Comparison of ENCODE assay signal across 8 cellular contexts in the genomic region with DNA sequence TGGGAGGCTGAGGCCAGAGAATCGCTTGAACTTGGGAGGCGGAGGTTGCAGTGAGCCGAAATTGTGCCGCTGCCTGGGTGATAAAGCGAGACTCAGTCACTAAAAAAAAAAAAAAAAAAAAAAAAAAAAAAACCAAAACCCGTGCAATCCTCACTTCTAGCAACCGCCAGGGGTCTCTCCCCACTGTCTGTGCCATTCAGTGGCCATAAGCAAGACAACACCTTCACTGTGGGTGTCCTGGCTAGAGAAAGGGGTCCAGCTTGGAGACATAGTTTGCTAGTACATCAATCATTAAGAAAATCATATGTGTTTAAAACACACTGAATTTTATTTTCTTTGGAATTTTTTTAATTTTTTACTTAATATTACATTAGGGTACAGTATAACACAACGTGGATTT.
DNase-seq lines count a peak whose midpoint lies in the region; ATAC-seq and TF ChIP-seq lines count a peak whose summit lies in the region.

No MANE protein-coding gene starts in this region.

- H3K9ac ChIP-seq in HCT116 (ENCODE audit: low read length) (no peak overlapping the region), SU-DHL-6 (ENCODE audit: low read length) (no peak overlapping the region), mammary epithelial cell (ENCODE audit: insufficient read depth, low read length) (no peak overlapping the region)

- H3K9me2 ChIP-seq in HCT116 (ENCODE audit: insufficient read depth) (no peaks in the 10 kb centered on the region), SU-DHL-6 (replicated peaks; ENCODE audit: insufficient read depth, low read length) (no peaks in the 10 kb centered on the region)

- 3% methylated on average over 3 of the region's 8 CpGs for WGBS in mammary epithelial cell (ENCODE audit: low coverage, missing lambda C conversion rate)

- dilution Hi-C loops in mammary epithelial cell (cut with HindIII; ENCODE audit: low sequenced_read_pairs): no loop called here

- BruUV-seq in HCT116 (replicated peaks; lab: Mats Ljungman, UMichigan): no TSS peak
- BruUV-seq in mammary epithelial cell (replicated peaks; lab: Mats Ljungman, UMichigan): no TSS peak

- in situ Hi-C loops in mammary epithelial cell (cut with MboI; ENCODE audit: low sequenced_read_pairs in 2 of 2): no loop called here

- no peaks in the 10 kb centered on the region for H4K20me1 ChIP-seq in HCT116 (ENCODE audit: insufficient read depth)
- H4K20me1 ChIP-seq in SU-DHL-6 (ENCODE audit: low read depth, low read length): no peaks in the 10 kb centered on the region
- no peaks in the 10 kb centered on the region for H4K20me1 ChIP-seq in mammary epithelial cell (ENCODE audit: insufficient read depth, low read length)

- H3K4me3 ChIP-seq in HCT116 (replicated peaks in 1 of 2; ENCODE audit: low read depth in 1 of 2, low read length in 2 of 2) (peak overlapping the region; percentile 12 to 27; a peak in 2 of 4 replicates), SU-DHL-6 (ENCODE audit: insufficient read depth, low read length, poor library complexity, severe bottlenecking) (no peak overlapping the region), mammary epithelial cell (replicated peaks in 1 of 3; ENCODE audit: insufficient read depth in 1 of 3, low read depth in 2 of 3, low read length in 3 of 3) (no peak overlapping the region)

- H3K79me2 ChIP-seq in HCT116 (ENCODE audit: insufficient read depth, low read length) (no peaks in the 10 kb centered on the region), SU-DHL-6 (ENCODE audit: insufficient read depth, low read length) (no peaks in the 10 kb centered on the region), mammary epithelial cell (ENCODE audit: insufficient read depth, low read length) (no peaks in the 10 kb centered on the region)

- H3K4me2 ChIP-seq in HCT116 (ENCODE audit: low read length): peak overlapping the region; percentile 66
- H3K4me2 ChIP-seq in SU-DHL-6 (ENCODE audit: low read depth, low read length, poor library complexity, severe bottlenecking): peak overlapping the region; percentile 28
- no peak overlapping the region for H3K4me2 ChIP-seq in mammary epithelial cell (ENCODE audit: insufficient read depth, low read depth, low read length)

- intact Hi-C loops in HCT116 (cut with micrococcal nuclease) (loop anchor here (2.0 kb wide), 1 partner anchor 86 kb away; no protein-coding TSS in a partner anchor), mammary epithelial cell (cut with micrococcal nuclease) (no loop called here)

- ATAC-seq in HCT116: peak; percentile 77

- RAD21 ChIA-PET in HCT116 (lab: Charles Lee; ENCODE audit: low non-redundant PET in 1 of 2, low total read pairs in 2 of 2, uncharacterized antibody in 2 of 2, unreplicated experiment in 2 of 2): interaction anchor here (0.7 to 0.8 kb wide), 4 partner anchors 39 to 392 kb away, joined by 3 to 5 read pairs (median 4); no protein-coding TSS in a partner anchor

- H3K27ac ChIP-seq in HCT116 (ENCODE audit: low read depth, low read length) (no peak overlapping the region), SU-DHL-6 (ENCODE audit: low read depth, low read length) (no peak overlapping the region), mammary epithelial cell (ENCODE audit: insufficient read depth, low read depth, low read length) (no peak overlapping the region)

- TF ChIP-seq RAD21 in HCT116 (IDR thresholded peaks at IDR 0.05; ENCODE audit: low read depth): peak; percentile 25; the same call in 1 of the 2 replicates

- H2AFZ ChIP-seq in HCT116 (ENCODE audit: low read depth, low read length, poor library complexity, severe bottlenecking) (peak overlapping the region; percentile 87), SU-DHL-6 (ENCODE audit: low read depth, low read length, severe bottlenecking) (no peak overlapping the region), mammary epithelial cell (ENCODE audit: low read depth, low read length) (no peak overlapping the region)

- H3K4me1 ChIP-seq in HCT116 (ENCODE audit: control insufficient read depth in 1 of 2, insufficient read depth in 2 of 2, low read length in 2 of 2) (0 out of 4 replicates have a peak, but pooled peaks cover 0 to 13% of the 10 kb centered on the region in 2 experiments), mammary epithelial cell (ENCODE audit: insufficient read depth, low read length) (no peaks in the 10 kb centered on the region)

- H3K36me3 ChIP-seq in HCT116 (ENCODE audit: control insufficient read depth in 1 of 2, insufficient read depth in 2 of 2, low read length in 2 of 2): no peaks in the 10 kb centered on the region
- no peaks in the 10 kb centered on the region for H3K36me3 ChIP-seq in SU-DHL-6 (ENCODE audit: low read length)
- H3K36me3 ChIP-seq in mammary epithelial cell (ENCODE audit: insufficient read depth, low read length): no peaks in the 10 kb centered on the region

- CTCF ChIA-PET in HCT116 (lab: Charles Lee): interaction anchor here (0.7 to 2.7 kb wide), 21 partner anchors 8 to 491 kb away, joined by 3 to 18 read pairs (median 4); no protein-coding TSS in a partner anchor
- CTCF ChIA-PET in mammary epithelial cell (lab: Charles Lee; ENCODE audit: low non-redundant PET): interaction anchor here (0.6 kb wide), 3 partner anchors 144 to 1095 kb away, joined by 4 to 16 read pairs (median 4); no protein-coding TSS in a partner anchor

- peaks cover 5% of the 10 kb centered on the region; the same call in 1 of the 2 replicates for H3F3A ChIP-seq in SU-DHL-6 (ENCODE audit: insufficient read depth)

- DNase-seq in ELR (ENCODE audit: low read depth) (peak; percentile 53), HCT116 (ENCODE audit: low read depth, low spot score) (peak; percentile 36), iPS-NIHi7 (ENCODE audit: extremely low spot score) (peak; percentile 80), midbrain (lab: John Stamatoyannopoulos, UW) (no peak), HPDE6-E6E7 (ENCODE audit: extremely low spot score) (no peak), mammary epithelial cell (no peak), cerebellum (ENCODE audit: low spot score) (no peak)

- H3K9me3 ChIP-seq in HCT116 (ENCODE audit: control insufficient read depth in 1 of 2, insufficient read depth in 1 of 2, low read depth in 1 of 2, low read length in 2 of 2) (no peaks in the 10 kb centered on the region), SU-DHL-6 (ENCODE audit: insufficient read depth, low read length) (no peaks in the 10 kb centered on the region), mammary epithelial cell (replicated peaks; ENCODE audit: insufficient read depth, low read length) (no peaks in the 10 kb centered on the region)

- POLR2A ChIA-PET in HCT116 (lab: Charles Lee): interaction anchor here (2.0 kb wide), 1 partner anchor 68 kb away, joined by 5 read pairs; a partner anchor contains a TSS

- H3K27me3 ChIP-seq in HCT116 (ENCODE audit: insufficient read depth, low read length) (no peaks in the 10 kb centered on the region), SU-DHL-6 (ENCODE audit: low read length) (no peaks in the 10 kb centered on the region), mammary epithelial cell (ENCODE audit: insufficient read depth, low read length) (no peaks in the 10 kb centered on the region)

- TF ChIP-seq CTCF in HCT116 (IDR thresholded peaks at IDR 0.05 in 2 of 3, conservative IDR thresholded peaks at IDR 0.05 in 1 of 3; ENCODE audit: borderline replicate concordance in 1 of 3, insufficient read depth in 1 of 3, low read depth in 2 of 3, low read length in 2 of 3) (peak; percentile 32 to 76 (median 46); a peak in 4 of 6 replicates), SU-DHL-6 (IDR thresholded peaks at IDR 0.05; ENCODE audit: insufficient read depth, low read length, poor library complexity, severe bottlenecking) (no peak), mammary epithelial cell (conservative IDR thresholded peaks at IDR 0.05 in 1 of 2, IDR thresholded peaks at IDR 0.05 in 1 of 2; ENCODE audit: extremely low read depth in 1 of 2, insufficient read depth in 1 of 2, low read depth in 1 of 2, low read length in 2 of 2) (peak in 1 of 2 donors; percentile 15)

- TF ChIP-seq POLR2A in HCT116 (IDR thresholded peaks at IDR 0.05; ENCODE audit: borderline replicate concordance, extremely low read depth, insufficient read depth, insufficient read length): no peak

TF ChIP-seq in HCT116, 20 proteins besides CTCF, POLR2A, EP300 and RAD21:
- TF ChIP-seq SIN3A (IDR thresholded peaks at IDR 0.05; ENCODE audit: low read depth) (no peak), TCF7L2 (IDR thresholded peaks at IDR 0.05; ENCODE audit: borderline replicate concordance, extremely low read depth, insufficient read depth, insufficient read length) (no peak), CBX3 (IDR thresholded peaks at IDR 0.05; ENCODE audit: low read depth) (0 out of 2 replicates have a peak, but pooled peaks have one; percentile 2)
- TF ChIP-seq, protein P1, sequence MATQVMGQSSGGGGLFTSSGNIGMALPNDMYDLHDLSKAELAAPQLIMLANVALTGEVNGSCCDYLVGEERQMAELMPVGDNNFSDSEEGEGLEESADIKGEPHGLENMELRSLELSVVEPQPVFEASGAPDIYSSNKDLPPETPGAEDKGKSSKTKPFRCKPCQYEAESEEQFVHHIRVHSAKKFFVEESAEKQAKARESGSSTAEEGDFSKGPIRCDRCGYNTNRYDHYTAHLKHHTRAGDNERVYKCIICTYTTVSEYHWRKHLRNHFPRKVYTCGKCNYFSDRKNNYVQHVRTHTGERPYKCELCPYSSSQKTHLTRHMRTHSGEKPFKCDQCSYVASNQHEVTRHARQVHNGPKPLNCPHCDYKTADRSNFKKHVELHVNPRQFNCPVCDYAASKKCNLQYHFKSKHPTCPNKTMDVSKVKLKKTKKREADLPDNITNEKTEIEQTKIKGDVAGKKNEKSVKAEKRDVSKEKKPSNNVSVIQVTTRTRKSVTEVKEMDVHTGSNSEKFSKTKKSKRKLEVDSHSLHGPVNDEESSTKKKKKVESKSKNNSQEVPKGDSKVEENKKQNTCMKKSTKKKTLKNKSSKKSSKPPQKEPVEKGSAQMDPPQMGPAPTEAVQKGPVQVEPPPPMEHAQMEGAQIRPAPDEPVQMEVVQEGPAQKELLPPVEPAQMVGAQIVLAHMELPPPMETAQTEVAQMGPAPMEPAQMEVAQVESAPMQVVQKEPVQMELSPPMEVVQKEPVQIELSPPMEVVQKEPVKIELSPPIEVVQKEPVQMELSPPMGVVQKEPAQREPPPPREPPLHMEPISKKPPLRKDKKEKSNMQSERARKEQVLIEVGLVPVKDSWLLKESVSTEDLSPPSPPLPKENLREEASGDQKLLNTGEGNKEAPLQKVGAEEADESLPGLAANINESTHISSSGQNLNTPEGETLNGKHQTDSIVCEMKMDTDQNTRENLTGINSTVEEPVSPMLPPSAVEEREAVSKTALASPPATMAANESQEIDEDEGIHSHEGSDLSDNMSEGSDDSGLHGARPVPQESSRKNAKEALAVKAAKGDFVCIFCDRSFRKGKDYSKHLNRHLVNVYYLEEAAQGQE (IDR thresholded peaks at IDR 0.05; ENCODE audit: low read depth): no peak
TF ChIP-seq in HCT116: peak in this region for 1.

Comparison
In these comparisons a context has a peak if more than half of its experiments do, and no peak if none do; other contexts are left out.
1. DNase-seq: peak in ELR (single experiment), HCT116 (single experiment) and iPS-NIHi7 (single experiment); none in midbrain (single experiment), HPDE6-E6E7 (single experiment), mammary epithelial cell (single experiment) and cerebellum (single experiment).
2. H3K4me3 ChIP-seq: peak in HCT116 (2 of 2); none in SU-DHL-6 (single experiment) and mammary epithelial cell (0 of 3).